1 cellular context compared by ENCODE assay signal in the genomic region with DNA sequence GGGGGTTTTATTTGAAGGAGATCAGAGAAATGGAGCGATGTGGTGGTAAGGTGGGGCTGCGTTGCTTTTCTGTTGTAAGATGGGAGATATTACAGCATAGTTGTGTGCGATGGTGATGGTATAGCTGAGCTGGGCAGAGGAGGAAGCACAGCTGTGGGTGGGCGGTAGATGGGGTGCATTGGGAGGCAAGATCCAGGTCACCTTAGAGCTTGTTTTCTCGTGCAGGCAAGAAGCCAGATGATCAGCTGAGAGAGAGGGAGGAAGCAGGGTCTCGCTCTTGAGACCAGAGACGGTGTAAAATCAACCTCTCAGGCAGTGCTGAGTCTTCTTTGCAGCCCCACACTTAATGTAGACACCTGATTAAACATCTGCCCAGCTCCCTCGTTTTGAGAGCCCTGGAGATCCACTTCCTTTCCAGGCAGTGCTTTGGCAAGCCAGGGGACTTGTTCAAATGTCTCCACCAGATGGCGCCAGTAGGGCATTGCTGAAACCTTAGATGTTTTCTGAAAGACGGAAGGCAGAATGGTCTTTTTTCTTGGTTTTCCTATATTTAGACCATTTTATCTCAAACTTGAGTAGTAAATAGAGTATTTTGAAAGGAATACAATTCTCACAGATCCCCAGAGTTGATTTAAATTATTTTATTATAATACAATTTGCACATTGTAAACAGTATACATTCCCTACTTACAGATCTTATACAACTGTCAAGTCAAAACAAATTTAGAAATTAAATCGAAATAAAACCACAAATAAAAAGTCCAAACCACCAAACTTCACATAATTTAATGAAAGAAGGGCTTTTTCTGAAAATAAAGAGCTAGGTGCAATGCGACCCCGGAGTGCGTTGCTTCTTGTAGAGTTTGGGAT.
TF ChIP-seq lines count a peak whose summit lies in the region.

No MANE protein-coding gene starts in this region.

TF ChIP-seq in HepG2, 621 proteins besides CTCF, POLR2A, EP300 and RAD21 (continued from another document):
- TF ChIP-seq MAZ (IDR thresholded peaks at IDR 0.05; ENCODE audit: borderline replicate concordance, low read depth, low read length) (no peak), MAZ (CRISPR knock-in tag; IDR thresholded peaks at IDR 0.05; ENCODE audit: low read depth) (no peak)
TF ChIP-seq in HepG2: peak in this region for 20.
